In genomic region chr1:27522148-27522859, GRCh38 we compare ENCODE assay signal across 8 cellular contexts. TPM values are rescaled to one million over a fixed set of nuclear protein-coding genes. Genes with fewer than 3 reads are reported as not detected.
DNase-seq lines count a peak whose midpoint lies in the region; ATAC-seq and TF ChIP-seq lines count a peak whose summit lies in the region.

No MANE protein-coding gene starts in this region.

- no TSS peak for BruUV-seq in Caco-2 (replicated peaks; lab: Mats Ljungman, UMichigan)

- no peaks in the 10 kb centered on the region for H4K20me1 ChIP-seq in Karpas-422 (ENCODE audit: insufficient read depth, low read depth, low read length)

- peak overlapping the region; percentile 77 for H3K27ac ChIP-seq in RWPE2 (ENCODE audit: poor library complexity, severe bottlenecking)
- no peak overlapping the region for H3K27ac ChIP-seq in Karpas-422 (ENCODE audit: low read length)

- H3K9me3 ChIP-seq in RWPE2 (ENCODE audit: severe bottlenecking), result no peaks in the 10 kb centered on the region
- H3K9me3 ChIP-seq in Karpas-422 (ENCODE audit: low read length), result no peaks in the 10 kb centered on the region
- no peaks in the 10 kb centered on the region for H3K9me3 ChIP-seq in Caco-2

- H3K4me3 ChIP-seq in RWPE2 (ENCODE audit: severe bottlenecking) (no peak overlapping the region), Karpas-422 (ENCODE audit: low read length) (no peak overlapping the region), Caco-2 (ENCODE audit: low read depth, low read length) (no peak overlapping the region)

- TF ChIP-seq CTCF in RWPE2 (IDR thresholded peaks at IDR 0.05; ENCODE audit: poor library complexity, severe bottlenecking) (no peak), Caco-2 (IDR thresholded peaks at IDR 0.05; ENCODE audit: insufficient read depth in 1 of 2, low read depth in 1 of 2, low read length in 1 of 2, severe bottlenecking in 1 of 2, unreplicated experiment in 1 of 2) (no peak)

- CTCF ChIA-PET in Caco-2 (lab: Charles Lee), result interaction anchor here (0.6 to 1.4 kb wide), 4 partner anchors 25 to 641 kb away, joined by 3 to 5 read pairs (median 4); no protein-coding TSS in a partner anchor

- H3K9me3 Mint-ChIP-seq in Caco-2 (ENCODE audit: unreplicated experiment), result no peaks in the 10 kb centered on the region

- peaks cover 6% of the 10 kb centered on the region for H3K36me3 Mint-ChIP-seq in Caco-2 (ENCODE audit: insufficient read depth, unreplicated experiment)

- intact Hi-C loops in Caco-2 (cut with micrococcal nuclease; ENCODE audit: unreplicated experiment), result no loop called here

- ATAC-seq in RWPE2 (ENCODE audit: low read depth), result peak; percentile 60

- no peak overlapping the region for H2AFZ ChIP-seq in Karpas-422 (ENCODE audit: low read length)

- DNase-seq in COLO668 (lab: John Stamatoyannopoulos, UW; ENCODE audit: unreplicated experiment) (peak; percentile 90), RWPE2 (ENCODE audit: low spot score) (peak; percentile 83), lung microvascular endothelial cell (ENCODE audit: low read depth in 2 of 2) (peak; percentile 30 to 34), Karpas-422 (no peak), dedifferentiated amniotic fluid mesenchymal stem cell (ENCODE audit: extremely low spot score) (no peak), Caco-2 (no peak)
- DNase-seq in activated naive CD4-positive, alpha-beta T cell treated with anti-CD3 and anti-CD28 coated beads, Interleukin-2, amount 50 U/mL, for 16 hours, result peak; percentile 71
- peak; percentile 67 for DNase-seq in stimulated activated naive CD4-positive, alpha-beta T cell treated with Interleukin-2 at 50 U/mL for 16 hours (lab: John Stamatoyannopoulos, UW)

- no peak overlapping the region for H3K4me2 ChIP-seq in Karpas-422 (ENCODE audit: low read depth, low read length, poor library complexity, severe bottlenecking)

- no peak overlapping the region for H3K9ac ChIP-seq in Karpas-422 (ENCODE audit: low read length)

- H3K4me3 Mint-ChIP-seq in Caco-2 (ENCODE audit: unreplicated experiment), result no peak overlapping the region

- no peaks in the 10 kb centered on the region for H3K27me3 ChIP-seq in RWPE2 (ENCODE audit: insufficient read depth, poor library complexity, severe bottlenecking)
- H3K27me3 ChIP-seq in Karpas-422 (ENCODE audit: low read length), result no peaks in the 10 kb centered on the region
- H3K27me3 ChIP-seq in Caco-2 (replicated peaks; ENCODE audit: control insufficient read depth, insufficient read depth, low read length), result no peaks in the 10 kb centered on the region

- no peak overlapping the region for H3K27ac Mint-ChIP-seq in Caco-2 (ENCODE audit: unreplicated experiment)

- no peaks in the 10 kb centered on the region for H3K79me2 ChIP-seq in Karpas-422 (ENCODE audit: low read length)

- H3K4me1 Mint-ChIP-seq in Caco-2 (ENCODE audit: low read depth, unreplicated experiment), result peaks cover 76% of the 10 kb centered on the region

- H3K36me3 ChIP-seq in RWPE2 (ENCODE audit: low read depth) (no peaks in the 10 kb centered on the region), Karpas-422 (ENCODE audit: insufficient read depth, low read length) (no peaks in the 10 kb centered on the region), Caco-2 (ENCODE audit: control insufficient read depth, insufficient read depth, low read length) (no peaks in the 10 kb centered on the region)

- H3K27me3 Mint-ChIP-seq in Caco-2 (ENCODE audit: insufficient read depth, unreplicated experiment), result no peaks in the 10 kb centered on the region

- H3K4me1 ChIP-seq in RWPE2 (ENCODE audit: insufficient read depth, poor library complexity, severe bottlenecking) (peaks cover 48% of the 10 kb centered on the region), Karpas-422 (ENCODE audit: low read length) (peaks cover 25% of the 10 kb centered on the region), Caco-2 (peaks cover 85% of the 10 kb centered on the region)

- POLR2A ChIA-PET in Caco-2 (lab: Charles Lee), result no interaction called here

- no peaks in the 10 kb centered on the region for H3K9me2 ChIP-seq in Karpas-422 (replicated peaks; ENCODE audit: insufficient read depth, low read length)

RNA-seq across cellular contexts. Expression of gene WASF2, which starts 32.3 kb away (rescaled TPM):
- total RNA-seq in lung microvascular endothelial cell (31.8 and 34.7 TPM in 2 replicates), Caco-2 (2022) (59.2 and 68.6 TPM in 2 replicates)
- total RNA-seq in Karpas-422 (2014; rRNA removed; shearing (Covaris generic); ENCODE audit: low replicate concordance), result 20.2 and 21.7 TPM in 2 replicates

Comparison
In these comparisons a context has a peak if more than half of its experiments do, and no peak if none do; other contexts are left out.
1. DNase-seq: peak in COLO668 (single experiment), RWPE2 (single experiment), activated naive CD4-positive, alpha-beta T cell treated with anti-CD3 and anti-CD28 coated beads, Interleukin-2, amount 50 U/mL, for 16 hours (single experiment), lung microvascular endothelial cell (2 of 2) and stimulated activated naive CD4-positive, alpha-beta T cell treated with Interleukin-2 at 50 U/mL for 16 hours (single experiment); none in Karpas-422 (single experiment), dedifferentiated amniotic fluid mesenchymal stem cell (single experiment) and Caco-2 (0 of 2).